16 cellular contexts compared by ENCODE assay signal in genomic region chr1:183505338-183506089, GRCh38.
"Had no signal": no experiment of that assay in that cellular context is flagged by ENCODE, and none has a peak within 500 bp of the region (broad histone marks: within the 10 kb centered on the region; RNA-seq: fewer than 3 reads in every experiment).

No MANE protein-coding gene starts in this region.

- DNase-seq: activated CD4-positive, alpha-beta T cell treated with anti-CD3 and anti-CD28 coated beads for 48 hours; activated CD8-positive, alpha-beta memory T cell treated with anti-CD3 and anti-CD28 coated beads for 24 hours; activated effector memory CD4-positive, alpha-beta T cell treated with Interleukin-2 at 50 U/mL for 16 hours; activated T-cell treated with anti-CD3 and anti-CD28 coated beads, Interleukin-2, amount 50 U/mL, for 1 hour; brain microvascular endothelial cell; cerebellar nuclear complex; dorsolateral prefrontal cortex; immature natural killer cell; stimulated activated CD4-positive, alpha-beta T cell treated with anti-CD3 and anti-CD28 coated beads, Interleukin-4, amount 100 ng/mL, for 1 hour; stimulated activated CD8-positive, alpha-beta memory T cell treated with anti-CD3 and anti-CD28 coated beads, Interleukin-4, amount 100 ng/mL, for 48 hours; stimulated activated naive CD8-positive, alpha-beta T cell treated with anti-CD3 and anti-CD28 coated beads, Interleukin-15, Interleukin-2, amounts not matched to agents 100 U/mL and 50 U/mL, for 24 hours; T-helper 9 cell had no signal

- FAIRE-seq: endometrium had no signal

- H3K4me3 ChIP-seq: dorsolateral prefrontal cortex, esophagus muscularis mucosa, thoracic aorta had no signal

- H3K36me3 ChIP-seq: brain microvascular endothelial cell, esophagus muscularis mucosa, thoracic aorta had no signal

- H3K9me3 ChIP-seq: esophagus muscularis mucosa, thoracic aorta had no signal

- ATAC-seq: activated naive CD4-positive, alpha-beta T cell treated with anti-CD3 and anti-CD28 coated beads, Interleukin-2, amount 50 U/mL, for 72 hours; stimulated activated naive CD8-positive, alpha-beta T cell treated with anti-CD3 and anti-CD28 coated beads, Interleukin-15, Interleukin-2, amounts not matched to agents 100 U/mL and 50 U/mL, for 24 hours had no signal

- H3K27me3 ChIP-seq: brain microvascular endothelial cell, dorsolateral prefrontal cortex, esophagus muscularis mucosa had no signal

- H3K27ac ChIP-seq: brain microvascular endothelial cell, dorsolateral prefrontal cortex, esophagus muscularis mucosa, thoracic aorta had no signal
